ENCODE assay signal across 8 cellular contexts in the genomic region with DNA sequence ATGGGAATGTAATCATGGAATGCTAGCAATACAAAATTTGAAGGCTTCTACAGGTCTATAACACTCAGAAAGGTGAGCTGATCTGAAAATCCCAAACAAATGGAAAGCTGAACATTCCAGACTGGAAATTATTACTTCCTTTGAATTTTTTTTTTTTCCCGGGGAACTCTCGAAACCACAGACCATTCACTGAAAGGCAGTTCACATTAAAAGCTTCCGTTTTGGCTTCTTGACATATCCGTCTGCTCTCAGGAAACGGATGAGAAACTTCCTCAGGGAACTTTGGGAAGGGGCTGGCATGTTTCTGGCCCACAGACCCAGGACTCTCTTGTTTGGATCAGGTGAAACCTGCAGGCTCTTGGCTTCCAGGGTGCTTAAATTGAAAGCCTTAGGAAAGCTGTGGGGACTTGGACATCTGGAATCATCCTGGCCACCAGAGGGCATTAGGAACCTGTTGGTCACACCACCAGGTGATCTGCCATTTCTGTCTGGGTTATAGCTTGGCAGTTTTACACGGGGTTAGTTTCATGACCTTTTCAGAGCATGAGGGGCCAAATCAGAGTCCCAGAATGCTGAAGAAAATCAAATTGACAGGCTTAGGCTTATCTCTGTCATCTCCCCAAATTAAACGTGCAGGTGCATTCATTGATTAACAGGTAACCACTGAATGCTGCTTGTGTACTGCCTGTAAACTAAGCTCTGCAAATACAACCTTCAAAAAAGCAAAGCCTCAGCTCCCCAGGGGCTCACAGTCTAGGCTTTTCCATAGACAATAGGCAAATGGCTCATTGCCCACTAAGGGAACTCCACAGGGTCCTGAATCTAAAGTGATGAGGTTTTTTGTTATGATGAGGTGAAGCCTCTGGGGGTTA. TPM values are rescaled to one million over a fixed set of nuclear protein-coding genes. Genes with fewer than 3 reads are reported as not detected.
DNase-seq lines count a peak whose midpoint lies in the region; ATAC-seq lines count a peak whose summit lies in the region.

No MANE protein-coding gene starts in this region.

- peak; percentile 56 for ATAC-seq in GM19372 (IDR thresholded peaks at IDR 0.05; ENCODE audit: low read depth, unreplicated experiment)

- H3K36me3 ChIP-seq in MG63 = no peaks in the 10 kb centered on the region

- H3K4me3 ChIP-seq in MG63 = no peak overlapping the region

- peaks cover 26% of the 10 kb centered on the region for H3K27me3 ChIP-seq in MG63

- DNase-seq in Ammon's horn (ENCODE audit: low spot score) (peak; percentile 63), MG63 (peak; percentile 21), SW480 (ENCODE audit: low spot score) (peak; percentile 70), amniotic epithelial cell (ENCODE audit: low read depth) (peak; percentile 68), iPS DF 4.7 (ENCODE audit: extremely low read depth, low spot score) (peak; percentile 80), putamen (ENCODE audit: low spot score) (no peak)
- DNase-seq in stimulated activated CD4-positive, alpha-beta T cell treated with anti-CD3 and anti-CD28 coated beads, Interleukin-12 subunit alpha, Interleukin-12 subunit beta, amount 100 ng/mL, for 48 hours (ENCODE audit: low read depth in 2 of 3, low spot score in 1 of 3) = peak in 2 of 3 donors; percentile 30 to 51

- no peaks in the 10 kb centered on the region for H3K9me3 ChIP-seq in MG63

RNA-seq across cellular contexts. Expression of gene GRAMD1B, which starts 22.7 kb away (rescaled TPM):
- total RNA-seq in MG63 (2014; rRNA removed; shearing (Covaris generic); ENCODE audit: low replicate concordance) = not detected in 2 replicates
